ENCODE assay signal across 13 cellular contexts in genomic region chr2:119487434-119488244, GRCh38. TPM values are rescaled to one million over a fixed set of nuclear protein-coding genes. Genes with fewer than 3 reads are reported as not detected.
DNase-seq lines count a peak whose midpoint lies in the region; ATAC-seq lines count a peak whose summit lies in the region.
"Had no signal": no experiment of that assay in that cellular context is flagged by ENCODE, and none has a peak within 500 bp of the region (broad histone marks: within the 10 kb centered on the region; RNA-seq: fewer than 3 reads in every experiment).

No MANE protein-coding gene starts in this region.

- no CpG with 5 or more reads among the region's 9 CpGs for WGBS in trophoblast cell (ENCODE audit: extremely low coverage, insufficient coverage, insufficient read length)

- no peak overlapping the region for H4K8ac ChIP-seq in trophoblast cell (ENCODE audit: low read depth, low read length)

- no peak overlapping the region for H3K27ac ChIP-seq in trophoblast cell (ENCODE audit: low read depth, low read length)
- H3K27ac ChIP-seq: 22Rv1 had no signal

- H3K79me2 ChIP-seq in trophoblast cell (ENCODE audit: control insufficient read depth, insufficient read depth, low read length, poor library complexity) = no peaks in the 10 kb centered on the region

- H2BK120ac ChIP-seq in trophoblast cell (ENCODE audit: insufficient read depth, low read length, poor library complexity) = no peak overlapping the region

- H4K91ac ChIP-seq in trophoblast cell (ENCODE audit: low read depth, low read length) = no peak overlapping the region

- H3K14ac ChIP-seq in trophoblast cell (ENCODE audit: low read length) = no peak overlapping the region

- H3K4me3 ChIP-seq in trophoblast cell (ENCODE audit: low read depth, low read length) = no peak overlapping the region
- H3K4me3 ChIP-seq: K562 had no signal

- no peaks in the 10 kb centered on the region for H3K27me3 ChIP-seq in trophoblast cell (ENCODE audit: insufficient read depth, low read length)

- no peak overlapping the region for H3K18ac ChIP-seq in trophoblast cell (ENCODE audit: low read length)

- no peak overlapping the region for H3K9ac ChIP-seq in trophoblast cell (ENCODE audit: low read length)

- H2AFZ ChIP-seq in trophoblast cell (ENCODE audit: insufficient read depth, low read length, poor library complexity) = no peak overlapping the region

- H3K79me1 ChIP-seq in trophoblast cell (ENCODE audit: low read length) = peaks cover 8% of the 10 kb centered on the region

- H4K12ac ChIP-seq in trophoblast cell (ENCODE audit: low read depth, low read length) = no peak overlapping the region

- no peak overlapping the region for H3K4me2 ChIP-seq in trophoblast cell (ENCODE audit: low read length)

- no peaks in the 10 kb centered on the region for H3K36me3 ChIP-seq in trophoblast cell (ENCODE audit: control insufficient read depth in 1 of 2, insufficient read depth in 2 of 2, low read length in 2 of 2)

- H2BK5ac ChIP-seq in trophoblast cell (ENCODE audit: low read depth, low read length, poor library complexity) = no peak overlapping the region

- peak; percentile 9 for ATAC-seq in Right ventricle myocardium superior (ENCODE audit: poor library complexity)
- ATAC-seq in Right ventricle myocardium inferior = no peak
- ATAC-seq in HG03103 (IDR thresholded peaks at IDR 0.05; ENCODE audit: low read depth, unreplicated experiment) = peak; percentile 68
- ATAC-seq: activated T-cell treated with anti-CD3 and anti-CD28 coated beads, Interleukin-2, amount 50 U/mL, for 72 hours; naive thymus-derived CD4-positive, alpha-beta T cell had no signal

- DNase-seq in Right ventricle myocardium superior (no peak), Right ventricle myocardium inferior (ENCODE audit: missing footprints) (no peak), iPS-NIHi7 (ENCODE audit: extremely low spot score) (peak; percentile 8), inferior parietal cortex (ENCODE audit: extremely low spot score) (no peak), trophoblast cell (no peak), DMS 273 (lab: John Stamatoyannopoulos, UW; ENCODE audit: unreplicated experiment) (no peak), NCI-H2029 (lab: John Stamatoyannopoulos, UW) (no peak)
- DNase-seq: activated T-cell treated with anti-CD3 and anti-CD28 coated beads, Interleukin-2, amount 50 U/mL, for 72 hours; naive thymus-derived CD4-positive, alpha-beta T cell had no signal

- intact Hi-C loops in Right ventricle myocardium superior (cut with DNase I) = no loop called here
- intact Hi-C loops in Right ventricle myocardium inferior (cut with DNase I) = loop anchor here (5.0 kb wide), 1 partner anchor 110 kb away; no protein-coding TSS in a partner anchor

- no peak overlapping the region for H2BK12ac ChIP-seq in trophoblast cell (ENCODE audit: low read length)

- H3K23ac ChIP-seq in trophoblast cell (ENCODE audit: low read length) = no peak overlapping the region

- H3K4ac ChIP-seq in trophoblast cell (ENCODE audit: low read depth, low read length) = no peak overlapping the region

- H2AK5ac ChIP-seq in trophoblast cell (ENCODE audit: low read length) = no peak overlapping the region

- H3K9me3 ChIP-seq in trophoblast cell (ENCODE audit: insufficient read depth, low read depth, low read length) = no peaks in the 10 kb centered on the region

- H3K4me1 ChIP-seq in trophoblast cell (ENCODE audit: control insufficient read depth in 1 of 2, insufficient read depth in 2 of 2, low read length in 2 of 2) = peaks cover 19 to 22% of the 10 kb centered on the region in 2 experiments

RNA-seq across cellular contexts. Expression of gene SCTR, which starts 36.6 kb away (rescaled TPM):
- 0.43 TPM for total RNA-seq in Right ventricle myocardium superior
- total RNA-seq in Right ventricle myocardium inferior = 0.41 TPM
- not detected in 2 replicates for polyA plus RNA-seq in trophoblast cell (2013)
- total RNA-seq: activated T-cell treated with anti-CD3 and anti-CD28 coated beads, Interleukin-2, amount 50 U/mL, for 72 hours; K562; naive thymus-derived CD4-positive, alpha-beta T cell; SK-MEL-5 had no signal
- polyA plus RNA-seq: K562; naive thymus-derived CD4-positive, alpha-beta T cell had no signal

RNA-seq across cellular contexts. Expression of gene TMEM37, which starts 56.0 kb away (rescaled TPM):
- total RNA-seq in Right ventricle myocardium superior = 2.8 TPM
- total RNA-seq in Right ventricle myocardium inferior = 4.5 TPM
- polyA plus RNA-seq in trophoblast cell (2013) = 12.0 and 12.4 TPM in 2 replicates
- total RNA-seq: activated T-cell treated with anti-CD3 and anti-CD28 coated beads, Interleukin-2, amount 50 U/mL, for 72 hours; SK-MEL-5 had no signal

RNA-seq across cellular contexts. Expression of gene CFAP221, which starts 56.6 kb away (rescaled TPM):
- 0.67 TPM for total RNA-seq in Right ventricle myocardium superior
- total RNA-seq in Right ventricle myocardium inferior = 0.51 TPM
- polyA plus RNA-seq in trophoblast cell (2013) = 0.58 and 0.63 TPM in 2 replicates
- total RNA-seq: activated T-cell treated with anti-CD3 and anti-CD28 coated beads, Interleukin-2, amount 50 U/mL, for 72 hours; naive thymus-derived CD4-positive, alpha-beta T cell; SK-MEL-5 had no signal
- polyA plus RNA-seq: naive thymus-derived CD4-positive, alpha-beta T cell had no signal
